Comparison of ENCODE assay signal across 15 cellular contexts in genomic region chr1:91757760-91758545, GRCh38.
DNase-seq lines count a peak whose midpoint lies in the region; ATAC-seq and TF ChIP-seq lines count a peak whose summit lies in the region.
"Had no signal": no experiment of that assay in that cellular context is flagged by ENCODE, and none has a peak within 500 bp of the region (broad histone marks: within the 10 kb centered on the region; RNA-seq: fewer than 3 reads in every experiment).

No MANE protein-coding gene starts in this region.

- H3K18ac ChIP-seq in IMR-90 (ENCODE audit: low read depth, low read length) = peak overlapping the region; percentile 80; the same call in 1 of the 2 replicates

- H2BK15ac ChIP-seq in IMR-90 (ENCODE audit: low read depth, low read length) = no peak overlapping the region

- H3K4me2 ChIP-seq in IMR-90 (ENCODE audit: low read depth, low read length) = no peak overlapping the region; the same call in 1 of the 2 replicates

- CTCF ChIA-PET in IMR-90 (lab: Yijun Ruan, JAX) = interaction anchor here (0.7 to 1.0 kb wide), 2 partner anchors 58 to 126 kb away, joined by 3 read pairs; no protein-coding TSS in a partner anchor

- dilution Hi-C loops in IMR-90 (cut with HindIII; ENCODE audit: low sequenced_read_pairs, unreplicated experiment) = no loop called here

- H2AK5ac ChIP-seq in IMR-90 (ENCODE audit: low read depth, low read length) = no peak overlapping the region

- H3K27me3 ChIP-seq in IMR-90 (ENCODE audit: control insufficient read depth, insufficient read depth, low read length) = no peaks in the 10 kb centered on the region
- H3K27me3 ChIP-seq in muscle layer of colon (ENCODE audit: control insufficient read depth in 1 of 2, insufficient read depth in 2 of 2, low read length in 2 of 2) = no peaks in the 10 kb centered on the region
- no peaks in the 10 kb centered on the region for H3K27me3 ChIP-seq in transverse colon

- H3K36me3 ChIP-seq in IMR-90 (ENCODE audit: control insufficient read depth, insufficient read depth, low read length) = peaks cover 4% of the 10 kb centered on the region
- H3K36me3 ChIP-seq in muscle layer of colon (ENCODE audit: insufficient read depth, low read length) = no peaks in the 10 kb centered on the region
- no peaks in the 10 kb centered on the region for H3K36me3 ChIP-seq in transverse colon

- no peak overlapping the region for H3K4me3 ChIP-seq in IMR-90 (ENCODE audit: insufficient read depth, low read depth, low read length)
- H3K4me3 ChIP-seq in fibroblast of mammary gland (ENCODE audit: control insufficient read depth, low read depth, low read length) = no peak overlapping the region
- H3K4me3 ChIP-seq in muscle layer of colon (ENCODE audit: low read depth in 1 of 2, low read length in 2 of 2) = no peak overlapping the region
- no peak overlapping the region for H3K4me3 ChIP-seq in transverse colon
- H3K4me3 ChIP-seq: coronary artery had no signal

- TF ChIP-seq CTCF in IMR-90 (conservative IDR thresholded peaks at IDR 0.05; ENCODE audit: low read depth, low read length) (no peak), fibroblast of mammary gland (conservative IDR thresholded peaks at IDR 0.05; ENCODE audit: control insufficient read depth, insufficient read depth, low read depth, low read length) (no peak), transverse colon (IDR thresholded peaks at IDR 0.05) (no peak)

- intact Hi-C loops in IMR-90 (cut with micrococcal nuclease) = no loop called here
- intact Hi-C loops in transverse colon (cut with DNase I; ENCODE audit: low total_unique reads) = loop anchor here (10.0 kb wide), 1 partner anchor 127 kb away; the partner anchor contains the start of gene TGFBR3

- no peak overlapping the region for H3K23ac ChIP-seq in IMR-90 (ENCODE audit: low read depth, low read length)

- TF ChIP-seq POLR2A in IMR-90 (IDR thresholded peaks at IDR 0.05; ENCODE audit: low read depth, low read length) (no peak), transverse colon (IDR thresholded peaks at IDR 0.05) (no peak)

- H2BK120ac ChIP-seq in IMR-90 (ENCODE audit: low read depth, low read length) = no peak overlapping the region

- DNase-seq in IMR-90 (peak; percentile 69), fibroblast of mammary gland (ENCODE audit: low read depth) (peak; percentile 85), transverse colon (peak; percentile 18), NCI-H2196 (lab: John Stamatoyannopoulos, UW; ENCODE audit: unreplicated experiment) (no peak), NCI-H146 (lab: John Stamatoyannopoulos, UW) (no peak)
- DNase-seq: activated CD4-positive, alpha-beta T cell treated with anti-CD3 and anti-CD28 coated beads for 36 hours; activated T-cell treated with anti-CD3 and anti-CD28 coated beads, Interleukin-2, amount 50 U/mL, for 1 hour; CD8-positive, alpha-beta T cell; NCI-H2081; NCI-H82 had no signal

- no peak overlapping the region for H4K5ac ChIP-seq in IMR-90 (ENCODE audit: low read depth, low read length)

- no peaks in the 10 kb centered on the region for H3K9me3 ChIP-seq in IMR-90 (ENCODE audit: control insufficient read depth, insufficient read depth, low read length)
- H3K9me3 ChIP-seq in muscle layer of colon (ENCODE audit: low read length) = no peaks in the 10 kb centered on the region
- H3K9me3 ChIP-seq in transverse colon = no peaks in the 10 kb centered on the region

- no peak overlapping the region for H3K14ac ChIP-seq in IMR-90 (replicated peaks; ENCODE audit: low read depth, low read length)

- no CpG with 5 or more reads among the region's 8 CpGs for WGBS in IMR-90 (ENCODE audit: extremely low coverage in 2 of 2, insufficient read length in 1 of 2), 2 experiments
- WGBS in transverse colon (ENCODE audit: low coverage in 1 of 2), 2 donors = 56 to 79% methylated on average over 2 to 8 of the region's 8 CpGs

- H3K27ac ChIP-seq in IMR-90 (ENCODE audit: insufficient read depth, low read length) = no peak overlapping the region
- peak overlapping the region; percentile 50 for H3K27ac ChIP-seq in muscle layer of colon (ENCODE audit: low read depth, low read length)
- peak overlapping the region; percentile 59 to 75 (median 62) for H3K27ac ChIP-seq in transverse colon
- H3K27ac ChIP-seq: epithelial cell of prostate had no signal

- peaks cover 2% of the 10 kb centered on the region; the same call in 1 of the 2 replicates for H3K9me1 ChIP-seq in IMR-90 (ENCODE audit: insufficient read depth, low read length)

- no peaks in the 10 kb centered on the region for H4K20me1 ChIP-seq in IMR-90 (ENCODE audit: insufficient read depth, low read length)

- no peaks in the 10 kb centered on the region for H3K79me1 ChIP-seq in IMR-90 (ENCODE audit: low read depth in 1 of 2, low read length in 2 of 2)

- TF ChIP-seq RAD21 in IMR-90 (IDR thresholded peaks at IDR 0.05; ENCODE audit: low read length) = no peak

- no peak overlapping the region for H2BK20ac ChIP-seq in IMR-90 (ENCODE audit: low read depth, low read length)

- H3K9ac ChIP-seq in IMR-90 (ENCODE audit: low read depth, low read length) (no peak overlapping the region), muscle layer of colon (ENCODE audit: low read length) (no peak overlapping the region)

- H2BK5ac ChIP-seq in IMR-90 (ENCODE audit: low read depth, low read length, poor library complexity, severe bottlenecking) = no peak overlapping the region

- no peak overlapping the region for H3K56ac ChIP-seq in IMR-90 (ENCODE audit: extremely low read depth, insufficient read depth, low read length)

- H2AFZ ChIP-seq in IMR-90 (replicated peaks; ENCODE audit: low read length, poor library complexity) = no peak overlapping the region

- H4K91ac ChIP-seq in IMR-90 (ENCODE audit: insufficient read depth, low read depth, low read length) = no peak overlapping the region

- H3K4me1 ChIP-seq in IMR-90 (ENCODE audit: control insufficient read depth, insufficient read depth, low read length) (peaks cover 9% of the 10 kb centered on the region), muscle layer of colon (ENCODE audit: insufficient read depth, low read length) (peaks cover 76% of the 10 kb centered on the region), transverse colon (peaks cover 3 to 39% (median 7%) of the 10 kb centered on the region in 4 donors)

- no peak overlapping the region for H4K8ac ChIP-seq in IMR-90 (ENCODE audit: low read depth in 2 of 2, low read length in 2 of 2)

- no peak for TF ChIP-seq EP300 in transverse colon (IDR thresholded peaks at IDR 0.05; ENCODE audit: low read depth)

- ATAC-seq in IMR-90 (ENCODE audit: low read depth) (peak; percentile 77), HG03342 (IDR thresholded peaks at IDR 0.05; ENCODE audit: unreplicated experiment) (no peak), esophagus mucosa (no peak)
- ATAC-seq: activated CD4-positive, alpha-beta T cell treated with anti-CD3 and anti-CD28 coated beads for 36 hours; CD8-positive, alpha-beta T cell had no signal

- H3K4ac ChIP-seq in IMR-90 (ENCODE audit: low read depth, low read length) = no peak overlapping the region

- in situ Hi-C loops in IMR-90 (cut with MboI; ENCODE audit: low sequenced_read_pairs) = no loop called here
- in situ Hi-C loops in transverse colon (cut with MboI; ENCODE audit: low pct_ligation_motif_present in 1 of 4, low pct_unique_long_range_greater_than_20kb in 1 of 4, low sequenced_read_pairs in 3 of 4) = no loop called here

- no peak overlapping the region for H2AK9ac ChIP-seq in IMR-90 (replicated peaks; ENCODE audit: low read depth, low read length, poor library complexity)

- POLR2A ChIA-PET in IMR-90 (lab: Charles Lee; ENCODE audit: unreplicated experiment) = no interaction called here

- no TSS peak for BruUV-seq in IMR-90 (replicated peaks; lab: Mats Ljungman, UMichigan)

TF ChIP-seq in IMR-90, 13 proteins besides CTCF, POLR2A, EP300 and RAD21:
- TF ChIP-seq CEBPB (IDR thresholded peaks at IDR 0.05; ENCODE audit: low read depth, low read length) (no peak), FOS (IDR thresholded peaks at IDR 0.05; ENCODE audit: low read depth, low read length) (no peak), MXI1 (IDR thresholded peaks at IDR 0.05; ENCODE audit: borderline replicate concordance, low read depth, low read length) (no peak)

Comparison
In these comparisons a context has a peak if more than half of its experiments do, and no peak if none do; other contexts are left out.
1. DNase-seq: peak in IMR-90 (single experiment), fibroblast of mammary gland (single experiment) and transverse colon (single experiment); none in NCI-H2196 (single experiment) and NCI-H146 (single experiment).